16 cellular contexts compared by ENCODE assay signal in genomic region chr1:235876292-235876914, GRCh38. TPM values are rescaled to one million over a fixed set of nuclear protein-coding genes. Genes with fewer than 3 reads are reported as not detected.
DNase-seq lines count a peak whose midpoint lies in the region; ATAC-seq, FAIRE-seq and TF ChIP-seq lines count a peak whose summit lies in the region.
"Had no signal": no experiment of that assay in that cellular context is flagged by ENCODE, and none has a peak within 500 bp of the region (broad histone marks: within the 10 kb centered on the region; RNA-seq: fewer than 3 reads in every experiment).

No MANE protein-coding gene starts in this region.

- WGBS in GM12878 (ENCODE audit: insufficient coverage, insufficient replicate concordance, low lambda C conversion rate, missing lambda C conversion rate): 2% methylated on average over 4 of the region's 4 CpGs

- SMC1A ChIA-PET in GM12878 (lab: Charles Lee; ENCODE audit: uncharacterized antibody, unreplicated experiment): interaction anchor here (0.7 to 3.8 kb wide), 25 partner anchors 8 to 372 kb away, joined by 3 to 21 read pairs (median 4); partner anchors contain the start of genes B3GALNT2 and LYST

- peak overlapping the region; percentile 73 for H3K27ac Mint-ChIP-seq in activated T-cell treated with anti-CD3 and anti-CD28 coated beads, Interleukin-2, amount 50 U/mL, for 24 hours
- peak overlapping the region; percentile 15 for H3K27ac Mint-ChIP-seq in stimulated activated naive B cell treated with anti-CD40 and anti-IgM and Interleukin-4, amounts not matched to agents 10 μg/mL and 1 μg/mL and 100 μg/mL, for 72 hours
- H3K27ac Mint-ChIP-seq: nephron progenitor cell had no signal

- H3K36me3 ChIP-seq in Panc1 (ENCODE audit: control insufficient read depth, insufficient read depth, low read length): no peaks in the 10 kb centered on the region
- no peaks in the 10 kb centered on the region for H3K36me3 ChIP-seq in GM12878 (ENCODE audit: control insufficient read depth in 2 of 2, insufficient read depth in 2 of 2, low read length in 1 of 2)
- H3K36me3 ChIP-seq: uterus had no signal

- peak overlapping the region; percentile 66 for H2AFZ ChIP-seq in GM12878 (ENCODE audit: control insufficient read depth, low read depth, low read length)

- H3K9me3 ChIP-seq in Panc1 (ENCODE audit: control insufficient read depth, insufficient read depth, low read depth, low read length) (no peaks in the 10 kb centered on the region), GM12878 (replicated peaks; ENCODE audit: control insufficient read depth, insufficient read depth, low read length) (no peaks in the 10 kb centered on the region; the same call in 2 of the 3 replicates)
- H3K9me3 ChIP-seq: uterus had no signal

- H3K9ac ChIP-seq in GM12878 (ENCODE audit: control insufficient read depth, insufficient read depth, low read length): peak overlapping the region; percentile 12; the same call in 1 of the 2 replicates

- no peaks in the 10 kb centered on the region for H3K36me3 Mint-ChIP-seq in activated T-cell treated with anti-CD3 and anti-CD28 coated beads, Interleukin-2, amount 50 U/mL, for 24 hours (ENCODE audit: low read depth)
- H3K36me3 Mint-ChIP-seq in stimulated activated naive B cell treated with anti-CD40 and anti-IgM and Interleukin-4, amounts not matched to agents 10 μg/mL and 1 μg/mL and 100 μg/mL, for 72 hours: no peaks in the 10 kb centered on the region

- peak overlapping the region; percentile 54 for H3K4me2 ChIP-seq in GM12878 (ENCODE audit: control insufficient read depth, insufficient read depth)

- in situ Hi-C loops in Panc1 (cut with HindIII; ENCODE audit: low pct_unique_long_range_greater_than_20kb, low sequenced_read_pairs): no loop called here
- in situ Hi-C loops in GM12878 (cut with MboI): no loop called here

- CTCF ChIA-PET in Panc1 (lab: Charles Lee) (interaction anchor here (1.0 kb wide), 1 partner anchor 95 kb away, joined by 4 read pairs; no protein-coding TSS in a partner anchor), GM12878 (lab: Yijun Ruan, JAX) (interaction anchor here (0.6 to 1.4 kb wide), 12 partner anchors 8 to 95 kb away, joined by 3 to 10 read pairs (median 4); partner anchors contain the start of gene LYST)

- intact Hi-C loops in Panc1 (cut with micrococcal nuclease; ENCODE audit: unreplicated experiment): no loop called here
- intact Hi-C loops in GM12878 (cut with micrococcal nuclease; ENCODE audit: unreplicated experiment): no loop called here

- DNase-seq in activated T-cell treated with anti-CD3 and anti-CD28 coated beads, Interleukin-2, amount 50 U/mL, for 24 hours: no peak
- DNase-seq in activated T-cell treated with anti-CD3 and anti-CD28 coated beads, Interleukin-2, amount 50 U/mL, for 48 hours: no peak
- DNase-seq in Panc1 (ENCODE audit: low read depth, low spot score): no peak
- no peak for DNase-seq in GM12878 (ENCODE audit: low read depth, low spot score)
- no peak for DNase-seq in stimulated activated naive B cell treated with anti-CD40 and anti-IgM and Interleukin-4, amounts not matched to agents 10 μg/mL and 1 μg/mL and 100 μg/mL, for 72 hours
- no peak for DNase-seq in caudate nucleus (lab: John Stamatoyannopoulos, UW)
- DNase-seq in NOMO-1 treated with DMSO at 0.1 percent for 48 hours (lab: John Stamatoyannopoulos, UW; ENCODE audit: unreplicated experiment): no peak
- DNase-seq: aorta; hippocampal formation; mesenchymal stem cell; NCI-H1694; nephron progenitor cell; stimulated activated CD4-positive, alpha-beta T cell treated with anti-CD3 and anti-CD28 coated beads, Interleukin-12 subunit alpha, Interleukin-12 subunit beta, amount 100 ng/mL, for 4 hours; stimulated activated naive CD4-positive, alpha-beta T cell treated with Interleukin-2 at 50 U/mL for 16 hours; uterus had no signal

- H3K27ac ChIP-seq in Panc1 (ENCODE audit: low read length) (peak overlapping the region; percentile 37), GM12878 (ENCODE audit: control insufficient read depth, insufficient read depth) (peak overlapping the region; percentile 58; the same call in 1 of the 2 replicates), caudate nucleus (ENCODE audit: low read depth, low read length) (no peak overlapping the region)
- H3K27ac ChIP-seq: uterus had no signal

- no peak for TF ChIP-seq POLR2A in GM12878 (IDR thresholded peaks at IDR 0.05; ENCODE audit: low read depth, low read length)

- H3K27me3 Mint-ChIP-seq in activated T-cell treated with anti-CD3 and anti-CD28 coated beads, Interleukin-2, amount 50 U/mL, for 24 hours: no peaks in the 10 kb centered on the region
- no peaks in the 10 kb centered on the region for H3K27me3 Mint-ChIP-seq in stimulated activated naive B cell treated with anti-CD40 and anti-IgM and Interleukin-4, amounts not matched to agents 10 μg/mL and 1 μg/mL and 100 μg/mL, for 72 hours

- H3K79me2 ChIP-seq in GM12878 (ENCODE audit: control insufficient read depth, insufficient read depth, low read length): peaks cover 34% of the 10 kb centered on the region

- TF ChIP-seq CTCF in Panc1 (IDR thresholded peaks at IDR 0.05) (no peak), GM12878 (IDR thresholded peaks at IDR 0.05 in 2 of 3, conservative IDR thresholded peaks at IDR 0.05 in 1 of 3; ENCODE audit: control insufficient read depth in 2 of 3, extremely low read depth in 1 of 3, insufficient read depth in 1 of 3, low read depth in 3 of 3, low read length in 3 of 3) (no peak)

- no peaks in the 10 kb centered on the region for H3K27me3 ChIP-seq in Panc1 (ENCODE audit: control insufficient read depth, insufficient read depth, low read length)
- no peaks in the 10 kb centered on the region for H3K27me3 ChIP-seq in GM12878 (replicated peaks in 1 of 2; ENCODE audit: control insufficient read depth in 2 of 2, insufficient read depth in 2 of 2, low read length in 1 of 2)
- H3K27me3 ChIP-seq: uterus had no signal

- BruUV-seq in Panc1 (replicated peaks; lab: Mats Ljungman, UMichigan) (no TSS peak), GM12878 (replicated peaks; lab: Mats Ljungman, UMichigan) (no TSS peak)

- TF ChIP-seq EP300 in GM12878 (IDR thresholded peaks at IDR 0.05; ENCODE audit: borderline replicate concordance in 1 of 2, control insufficient read depth in 1 of 2, low read depth in 2 of 2, low read length in 2 of 2): no peak

- no peak for TF ChIP-seq RAD21 in GM12878 (IDR thresholded peaks at IDR 0.05; ENCODE audit: insufficient read depth, low read depth, low read length)

- POLR2A ChIA-PET in Panc1 (lab: Charles Lee) (no interaction called here), GM12878 (lab: Charles Lee) (interaction anchor here (0.9 to 2.2 kb wide), 11 partner anchors 9 to 95 kb away, joined by 3 to 14 read pairs (median 4); partner anchors contain the start of gene LYST)

- H3K9me3 Mint-ChIP-seq in activated T-cell treated with anti-CD3 and anti-CD28 coated beads, Interleukin-2, amount 50 U/mL, for 24 hours: no peaks in the 10 kb centered on the region
- no peaks in the 10 kb centered on the region for H3K9me3 Mint-ChIP-seq in stimulated activated naive B cell treated with anti-CD40 and anti-IgM and Interleukin-4, amounts not matched to agents 10 μg/mL and 1 μg/mL and 100 μg/mL, for 72 hours
- H3K9me3 Mint-ChIP-seq: nephron progenitor cell had no signal

- RAD21 ChIA-PET in GM12878 (lab: Charles Lee; ENCODE audit: unreplicated experiment): interaction anchor here (0.7 to 2.8 kb wide), 14 partner anchors 8 to 95 kb away, joined by 3 to 15 read pairs (median 5); partner anchors contain the start of gene LYST

- H3K4me1 Mint-ChIP-seq in activated T-cell treated with anti-CD3 and anti-CD28 coated beads, Interleukin-2, amount 50 U/mL, for 24 hours (ENCODE audit: low read depth): peaks cover 81% of the 10 kb centered on the region
- peaks cover 42 to 68% of the 10 kb centered on the region in 2 donors for H3K4me1 Mint-ChIP-seq in stimulated activated naive B cell treated with anti-CD40 and anti-IgM and Interleukin-4, amounts not matched to agents 10 μg/mL and 1 μg/mL and 100 μg/mL, for 72 hours
- H3K4me1 Mint-ChIP-seq: nephron progenitor cell had no signal

- H3K4me3 Mint-ChIP-seq in activated T-cell treated with anti-CD3 and anti-CD28 coated beads, Interleukin-2, amount 50 U/mL, for 24 hours: peak overlapping the region; percentile 35
- no peak overlapping the region for H3K4me3 Mint-ChIP-seq in stimulated activated naive B cell treated with anti-CD40 and anti-IgM and Interleukin-4, amounts not matched to agents 10 μg/mL and 1 μg/mL and 100 μg/mL, for 72 hours
- H3K4me3 Mint-ChIP-seq: nephron progenitor cell had no signal

- no peaks in the 10 kb centered on the region for H4K20me1 ChIP-seq in GM12878 (ENCODE audit: control insufficient read depth, insufficient read depth)

- FAIRE-seq in GM12878 (lab: Jason Lieb, UNC): no peak

- ATAC-seq in Panc1 (no peak), GM12878 (peak; percentile 34), GM21526 (IDR thresholded peaks at IDR 0.05; ENCODE audit: low FRiP score, unreplicated experiment) (no peak)
- ATAC-seq in stimulated activated naive B cell treated with anti-CD40 and anti-IgM and Interleukin-4, amounts not matched to agents 10 μg/mL and 1 μg/mL and 100 μg/mL, for 72 hours (replicated peaks): no peak

- no peak overlapping the region for H3K4me3 ChIP-seq in Panc1 (ENCODE audit: low read depth in 2 of 2, low read length in 2 of 2)
- peak overlapping the region; percentile 30; the same call in 1 of the 2 replicates for H3K4me3 ChIP-seq in GM12878
- H3K4me3 ChIP-seq: uterus had no signal

- H3K4me1 ChIP-seq in Panc1 (ENCODE audit: control insufficient read depth, insufficient read depth, low read length): peaks cover 71% of the 10 kb centered on the region
- H3K4me1 ChIP-seq in GM12878 (ENCODE audit: control insufficient read depth, insufficient read depth, low read length): peaks cover 24% of the 10 kb centered on the region
- H3K4me1 ChIP-seq: uterus had no signal

RNA-seq across cellular contexts. Expression of gene LYST, which starts 9.7 kb away (rescaled TPM):
- total RNA-seq in Panc1 (2021; ENCODE audit: unreplicated experiment) (75.2 TPM), GM12878 (2014; rRNA removed) (8.8 and 9.7 TPM in 2 replicates), GM12878 (2014; rRNA removed; fragmentation: Illumina TruSeq; extraction: Trizol) (6.5 and 7.9 TPM in 2 replicates), GM12878 (2021) (6.5 and 9.7 TPM in 2 replicates)
- 19.4 TPM for polyA plus RNA-seq in Panc1 (2012; ENCODE audit: insufficient read length)
- 162 and 169 TPM in 2 replicates for total RNA-seq in GM12878 (2013; cell fraction: nucleolus; rRNA removed)
- polyA plus RNA-seq in GM12878 (2011; ENCODE audit: low read depth): 2.3 TPM
- polyA plus RNA-seq in GM12878 (2011; rRNA removed) (28.1 and 34.2 TPM in 2 replicates), GM12878 (2014; fragmentation: Illumina TruSeq; extraction: Trizol) (6.1 and 12.4 TPM in 2 replicates), GM12878 (2014; fragmentation: Nextera tagmentation; extraction: Ambion mirVana) (1 to 10 TPM; 3.7 to 5.2 TPM), GM12878 (2014; rRNA removed) (4.1 and 4.8 TPM in 2 replicates), GM12878 (2016; fragmentation: Nextera tagmentation; extraction: Ambion mirVana) (1 to 10 TPM; 3.3 to 3.9 TPM)
- 14.0 and 15.9 TPM in 2 replicates for polyA plus RNA-seq in GM12878 (2011; cell fraction: cytosol; rRNA removed)
- polyA plus RNA-seq in GM12878 (2011; cell fraction: nucleus; rRNA removed): 30.5 and 30.7 TPM in 2 replicates
- polyA plus RNA-seq in GM12878 (2012): 4.2 and 4.3 TPM in 2 replicates
- polyA minus RNA-seq in GM12878 (2011; rRNA and poly(A)+ RNA removed): 91.2 and 123 TPM in 2 replicates
- polyA minus RNA-seq in GM12878 (2011; cell fraction: cytosol; rRNA and poly(A)+ RNA removed): 13.1 and 15.3 TPM in 2 replicates
- 94.7 and 122 TPM in 2 replicates for polyA minus RNA-seq in GM12878 (2011; cell fraction: nucleus; rRNA and poly(A)+ RNA removed)
